ENCODE assay signal across 17 cellular contexts in the genomic region with DNA sequence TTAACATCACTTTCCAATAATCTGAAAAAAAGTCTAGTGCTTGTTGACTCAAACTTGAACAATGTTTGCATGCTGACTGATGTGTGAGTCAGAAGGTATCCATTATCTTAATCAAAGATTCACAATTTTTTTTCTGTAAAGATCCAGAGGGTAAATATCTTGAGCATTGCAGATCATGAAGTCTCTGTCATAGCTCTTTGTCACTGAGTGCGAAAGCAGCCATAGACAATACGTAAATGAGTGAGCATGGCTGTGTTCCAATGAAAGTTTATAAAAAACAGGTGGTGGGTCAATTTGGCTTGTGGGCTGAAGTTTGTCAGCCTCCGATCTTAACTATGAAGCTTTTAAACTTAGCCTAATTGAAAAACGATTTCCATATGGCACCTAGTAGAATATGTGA. TPM values are rescaled to one million over a fixed set of nuclear protein-coding genes. Genes with fewer than 3 reads are reported as not detected.
DNase-seq lines count a peak whose midpoint lies in the region; ATAC-seq and TF ChIP-seq lines count a peak whose summit lies in the region.
"Had no signal": no experiment of that assay in that cellular context is flagged by ENCODE, and none has a peak within 500 bp of the region (broad histone marks: within the 10 kb centered on the region; RNA-seq: fewer than 3 reads in every experiment).

No MANE protein-coding gene starts in this region.

- peak; percentile 82 for ATAC-seq in SK-N-SH treated with all-trans-retinoic acid at 6 μM for 48 hours
- ATAC-seq: GM23338 had no signal

- H3K36me3 ChIP-seq in ACC112 (ENCODE audit: insufficient read depth, low read length) = no peaks in the 10 kb centered on the region
- H3K36me3 ChIP-seq: BE2C, sigmoid colon, transverse colon had no signal

- TF ChIP-seq CTCF in fibroblast of the aortic adventitia (IDR thresholded peaks at IDR 0.05; ENCODE audit: insufficient read depth, low read length) = no peak

- H3K4me3 ChIP-seq in ACC112 (ENCODE audit: low read depth, low read length) = peak overlapping the region; percentile 76
- no peak overlapping the region for H3K4me3 ChIP-seq in fibroblast of the aortic adventitia (ENCODE audit: low read depth, low read length)
- H3K4me3 ChIP-seq: GM23338, sigmoid colon, transverse colon had no signal

- DNase-seq in HCEC 1CT = peak; percentile 81
- DNase-seq in fibroblast of the aortic adventitia (ENCODE audit: low read depth) = peak; percentile 64
- DNase-seq in UCSD-AML1 (lab: John Stamatoyannopoulos, UW; ENCODE audit: unreplicated experiment) = no peak
- DNase-seq in HUDEP-2 (lab: John Stamatoyannopoulos, UW; ENCODE audit: unreplicated experiment in 76 of 76) = no peak
- DNase-seq in SIG-M5 (lab: John Stamatoyannopoulos, UW) = no peak
- DNase-seq in NCI-H510A treated with DMSO at 0.1 percent for 48 hours (lab: John Stamatoyannopoulos, UW) = no peak
- DNase-seq: activated B cell treated with CpG ODN at 0.5 μM for 24 hours; activated T-cell treated with anti-CD3 and anti-CD28 coated beads, Interleukin-2, amount 50 U/mL, for 4 hours; BE2C; erythroblast; KG1; SHP77; sigmoid colon; transverse colon had no signal

- H2AFZ ChIP-seq in ACC112 (ENCODE audit: low read length, unreplicated experiment) = no peak overlapping the region
- H2AFZ ChIP-seq: GM23338 had no signal

- H3K27ac ChIP-seq in ACC112 (ENCODE audit: low read depth, low read length) = peak overlapping the region; percentile 100
- H3K27ac ChIP-seq: sigmoid colon, transverse colon had no signal

- peaks cover 3% of the 10 kb centered on the region for H3K79me2 ChIP-seq in ACC112 (ENCODE audit: control insufficient read depth, insufficient read depth, low read length, unreplicated experiment)

- no peaks in the 10 kb centered on the region for H3K27me3 ChIP-seq in ACC112 (ENCODE audit: insufficient read depth, low read length)
- H3K27me3 ChIP-seq: BE2C, sigmoid colon, transverse colon had no signal

- peaks cover 50% of the 10 kb centered on the region for H3K4me1 ChIP-seq in ACC112 (ENCODE audit: control insufficient read depth, insufficient read depth, low read length, unreplicated experiment)
- H3K4me1 ChIP-seq: BE2C had no signal

TF ChIP-seq in SK-N-SH treated with all-trans-retinoic acid at 6 μM for 48 hours, 23 proteins besides CTCF, POLR2A, EP300 and RAD21:
- no peak for TF ChIP-seq CSDC2 (CRISPR knock-in tag; IDR thresholded peaks at IDR 0.05)
- peak; percentile 97; the same call in 1 of the 2 replicates for TF ChIP-seq TOX (CRISPR knock-in tag; IDR thresholded peaks at IDR 0.05; ENCODE audit: borderline replicate concordance)
- peak; percentile 96 for TF ChIP-seq ZC3H10 (CRISPR knock-in tag; IDR thresholded peaks at IDR 0.05)
- TF ChIP-seq ESRRG (CRISPR knock-in tag; IDR thresholded peaks at IDR 0.05) = no peak
- TF ChIP-seq OSR1 (CRISPR knock-in tag; IDR thresholded peaks at IDR 0.05) = no peak
- 0 out of 2 replicates have a peak, but pooled peaks have one; percentile 4 for TF ChIP-seq ISL1 (CRISPR knock-in tag; IDR thresholded peaks at IDR 0.05)

RNA-seq across cellular contexts. Expression of a gene that starts 37.7 kb away (rescaled TPM):
- 1.6 and 11.6 TPM in 2 replicates for total RNA-seq in fibroblast of the aortic adventitia (ENCODE audit: low replicate concordance)
- total RNA-seq: activated B cell treated with CpG ODN at 0.5 μM for 24 hours had no signal

Comparison
In these comparisons a context has a peak if more than half of its experiments do, and no peak if none do; other contexts are left out.
1. DNase-seq: peak in HCEC 1CT (single experiment) and fibroblast of the aortic adventitia (single experiment); none in UCSD-AML1 (single experiment), HUDEP-2 (0 of 76), SIG-M5 (single experiment) and NCI-H510A treated with DMSO at 0.1 percent for 48 hours (single experiment).